8 cellular contexts compared by ENCODE assay signal in the genomic region with DNA sequence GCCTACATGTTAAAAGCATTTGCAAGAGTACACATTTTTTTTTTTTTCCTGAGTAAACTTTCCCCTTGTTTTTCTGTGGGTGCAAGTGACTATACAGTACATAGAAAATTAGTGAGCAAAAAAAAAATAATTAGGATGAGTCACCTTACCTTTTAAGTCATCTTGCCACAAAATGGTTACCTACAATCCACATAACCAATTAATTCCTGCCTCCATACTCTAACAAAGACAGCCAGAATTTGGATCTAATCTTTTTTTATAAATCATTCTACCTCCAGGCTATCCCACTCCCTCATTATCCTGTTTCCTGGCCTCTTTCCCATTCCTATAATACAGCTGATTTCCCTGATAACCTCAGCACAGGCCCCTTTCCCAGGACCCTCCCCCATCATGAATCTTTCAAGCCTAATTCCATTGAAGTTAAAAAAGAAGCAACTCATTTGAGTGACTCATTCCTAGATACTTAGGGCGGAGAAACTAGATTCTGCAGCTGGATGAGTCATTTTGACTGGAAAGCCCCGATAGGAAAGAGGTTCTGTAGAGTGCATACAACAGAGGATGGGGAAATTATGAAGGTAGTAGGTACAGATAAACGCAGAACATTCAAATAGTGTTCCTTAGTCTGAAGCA.
DNase-seq lines count a peak whose midpoint lies in the region; ATAC-seq, FAIRE-seq and TF ChIP-seq lines count a peak whose summit lies in the region.

No MANE protein-coding gene starts in this region.

- H3K9me3 ChIP-seq in right atrium auricular region (peaks cover 0 to 12% of the 10 kb centered on the region in 2 donors), kidney (ENCODE audit: control insufficient read depth in 1 of 2, low read length in 2 of 2) (peaks cover 0 to 6% of the 10 kb centered on the region in 2 donors)

- DNase-seq in GM04504 (ENCODE audit: low read depth) = peak; percentile 76
- peak; percentile 35 for DNase-seq in activated CD8-positive, alpha-beta T cell treated with anti-CD3 and anti-CD28 coated beads, Interleukin-2, amount 10 ng/mL, durations not matched to agents 7 days and 5 days
- no peak for DNase-seq in right atrium auricular region (ENCODE audit: low spot score)
- peak; percentile 33 to 81 for DNase-seq in stimulated activated effector memory CD8-positive, alpha-beta T cell treated with anti-CD3 and anti-CD28 coated beads, Interleukin-12 subunit alpha, Interleukin-12 subunit beta, amount 100 ng/mL, for 72 hours (ENCODE audit: low spot score in 2 of 2)
- no peak for DNase-seq in anterior cingulate cortex (lab: John Stamatoyannopoulos, UW)
- DNase-seq in kidney = no peak

- FAIRE-seq in kidney (lab: Jason Lieb, UNC) = no peak

- H3K4me1 Mint-ChIP-seq in activated CD8-positive, alpha-beta T cell treated with anti-CD3 and anti-CD28 coated beads, Interleukin-2, amount 10 ng/mL, durations not matched to agents 7 days and 5 days (ENCODE audit: low read depth) = peaks cover 25% of the 10 kb centered on the region
- peaks cover 38% of the 10 kb centered on the region for H3K4me1 Mint-ChIP-seq in stimulated activated effector memory CD8-positive, alpha-beta T cell treated with anti-CD3 and anti-CD28 coated beads, Interleukin-12 subunit alpha, Interleukin-12 subunit beta, amount 100 ng/mL, for 72 hours

- CTCF ChIA-PET in activated CD8-positive, alpha-beta T cell treated with anti-CD3 and anti-CD28 coated beads, Interleukin-2, amount 10 ng/mL, durations not matched to agents 7 days and 5 days (lab: Charles Lee) = interaction anchor here (0.6 kb wide), 1 partner anchor 137 kb away, joined by 3 read pairs; no protein-coding TSS in a partner anchor

- H3K27ac ChIP-seq in right atrium auricular region = peak overlapping the region; percentile 17
- no peak overlapping the region for H3K27ac ChIP-seq in kidney (ENCODE audit: low read depth in 2 of 2, low read length in 2 of 2)

- H3K27me3 ChIP-seq in right atrium auricular region = no peaks in the 10 kb centered on the region

- H3K4me3 Mint-ChIP-seq in activated CD8-positive, alpha-beta T cell treated with anti-CD3 and anti-CD28 coated beads, Interleukin-2, amount 10 ng/mL, durations not matched to agents 7 days and 5 days = no peak overlapping the region
- peak overlapping the region; percentile 52 for H3K4me3 Mint-ChIP-seq in stimulated activated effector memory CD8-positive, alpha-beta T cell treated with anti-CD3 and anti-CD28 coated beads, Interleukin-12 subunit alpha, Interleukin-12 subunit beta, amount 100 ng/mL, for 72 hours

- TF ChIP-seq CTCF in right atrium auricular region (IDR thresholded peaks at IDR 0.05) = no peak
- no peak for TF ChIP-seq CTCF in kidney (IDR thresholded peaks at IDR 0.05; ENCODE audit: borderline replicate concordance, extremely low read depth, insufficient read depth)

- POLR2A ChIA-PET in activated CD8-positive, alpha-beta T cell treated with anti-CD3 and anti-CD28 coated beads, Interleukin-2, amount 10 ng/mL, durations not matched to agents 7 days and 5 days (lab: Charles Lee) = interaction anchor here (0.8 to 1.0 kb wide), 3 partner anchors 12 to 130 kb away, joined by 3 to 4 read pairs (median 4); a partner anchor contains a TSS

- H3K4me1 ChIP-seq in right atrium auricular region = peaks cover 0 to 36% of the 10 kb centered on the region in 2 donors
- peaks cover 3 to 26% of the 10 kb centered on the region in 2 donors for H3K4me1 ChIP-seq in kidney (ENCODE audit: control insufficient read depth in 1 of 2, insufficient read depth in 1 of 2, low read depth in 1 of 2, low read length in 2 of 2)

- ATAC-seq in GM21367 (IDR thresholded peaks at IDR 0.05; ENCODE audit: unreplicated experiment) = peak; percentile 48
- ATAC-seq in HG03469 (IDR thresholded peaks at IDR 0.05; ENCODE audit: unreplicated experiment) = peak; percentile 59
- ATAC-seq in activated CD8-positive, alpha-beta T cell treated with anti-CD3 and anti-CD28 coated beads, Interleukin-2, amount 10 ng/mL, durations not matched to agents 7 days and 5 days = peak; percentile 75
- peak; percentile 92 for ATAC-seq in stimulated activated effector memory CD8-positive, alpha-beta T cell treated with anti-CD3 and anti-CD28 coated beads, Interleukin-12 subunit alpha, Interleukin-12 subunit beta, amount 100 ng/mL, for 72 hours

- no peak overlapping the region for H3K9ac ChIP-seq in kidney (ENCODE audit: low read length in 2 of 2)

- peaks cover 46% of the 10 kb centered on the region for H3K36me3 Mint-ChIP-seq in activated CD8-positive, alpha-beta T cell treated with anti-CD3 and anti-CD28 coated beads, Interleukin-2, amount 10 ng/mL, durations not matched to agents 7 days and 5 days (ENCODE audit: low read depth)
- peaks cover 46% of the 10 kb centered on the region for H3K36me3 Mint-ChIP-seq in stimulated activated effector memory CD8-positive, alpha-beta T cell treated with anti-CD3 and anti-CD28 coated beads, Interleukin-12 subunit alpha, Interleukin-12 subunit beta, amount 100 ng/mL, for 72 hours

- no peaks in the 10 kb centered on the region for H3K27me3 Mint-ChIP-seq in activated CD8-positive, alpha-beta T cell treated with anti-CD3 and anti-CD28 coated beads, Interleukin-2, amount 10 ng/mL, durations not matched to agents 7 days and 5 days (ENCODE audit: low read depth)

- H3K36me3 ChIP-seq in right atrium auricular region (no peaks in the 10 kb centered on the region), kidney (ENCODE audit: control insufficient read depth in 1 of 2, insufficient read depth in 2 of 2, low read length in 2 of 2) (no peaks in the 10 kb centered on the region)

- H3K9me3 Mint-ChIP-seq in activated CD8-positive, alpha-beta T cell treated with anti-CD3 and anti-CD28 coated beads, Interleukin-2, amount 10 ng/mL, durations not matched to agents 7 days and 5 days (ENCODE audit: insufficient read depth) = peaks cover 13% of the 10 kb centered on the region
- no peaks in the 10 kb centered on the region for H3K9me3 Mint-ChIP-seq in stimulated activated effector memory CD8-positive, alpha-beta T cell treated with anti-CD3 and anti-CD28 coated beads, Interleukin-12 subunit alpha, Interleukin-12 subunit beta, amount 100 ng/mL, for 72 hours

- H3K4me3 ChIP-seq in right atrium auricular region (no peak overlapping the region), kidney (ENCODE audit: low read length in 2 of 2) (no peak overlapping the region)

- H3K27ac Mint-ChIP-seq in activated CD8-positive, alpha-beta T cell treated with anti-CD3 and anti-CD28 coated beads, Interleukin-2, amount 10 ng/mL, durations not matched to agents 7 days and 5 days = peak overlapping the region; percentile 63
- peak overlapping the region; percentile 94 for H3K27ac Mint-ChIP-seq in stimulated activated effector memory CD8-positive, alpha-beta T cell treated with anti-CD3 and anti-CD28 coated beads, Interleukin-12 subunit alpha, Interleukin-12 subunit beta, amount 100 ng/mL, for 72 hours

- intact Hi-C loops in kidney (cut with DNase I) = no loop called here

Comparison
In these comparisons a context has a peak if more than half of its experiments do, and no peak if none do; other contexts are left out.
1. DNase-seq: peak in GM04504 (single experiment), activated CD8-positive, alpha-beta T cell treated with anti-CD3 and anti-CD28 coated beads, Interleukin-2, amount 10 ng/mL, durations not matched to agents 7 days and 5 days (single experiment) and stimulated activated effector memory CD8-positive, alpha-beta T cell treated with anti-CD3 and anti-CD28 coated beads, Interleukin-12 subunit alpha, Interleukin-12 subunit beta, amount 100 ng/mL, for 72 hours (2 of 2); none in right atrium auricular region (single experiment), anterior cingulate cortex (0 of 58) and kidney (single experiment).
2. H3K27ac ChIP-seq: peak in right atrium auricular region (2 of 2); none in kidney (0 of 2).
3. Peak in every context shown above with its lines, with median percentiles within 50 percentile points of each other: ATAC-seq.